Comparison of ENCODE assay signal across 8 cellular contexts in genomic region chr17:58517378-58517927, GRCh38. TPM values are rescaled to one million over a fixed set of nuclear protein-coding genes. Genes with fewer than 3 reads are reported as not detected.
DNase-seq lines count a peak whose midpoint lies in the region; ATAC-seq and TF ChIP-seq lines count a peak whose summit lies in the region.

No MANE protein-coding gene starts in this region.

- peaks cover 47% of the 10 kb centered on the region for H3K36me3 Mint-ChIP-seq in Calu3 (ENCODE audit: insufficient read depth, unreplicated experiment)
- H3K36me3 Mint-ChIP-seq in dendritic cell treated with granulocyte-macrophage colony-stimulating factor and Interleukin-4, amounts not matched to agents 40 ng/mL and 50 ng/mL, for 4 days (ENCODE audit: low read depth) = peaks cover 53% of the 10 kb centered on the region

- peaks cover 31% of the 10 kb centered on the region for H3K79me2 ChIP-seq in neural cell (replicated peaks; ENCODE audit: insufficient read depth, low read length)

- no peak for TF ChIP-seq RAD21 in neural cell (conservative IDR thresholded peaks at IDR 0.05)

- peak overlapping the region; percentile 89 for H3K9ac ChIP-seq in neural cell (ENCODE audit: low read length)

- TF ChIP-seq EP300 in neural cell (conservative IDR thresholded peaks at IDR 0.05; ENCODE audit: poor library complexity, severe bottlenecking) = no peak

- CTCF ChIA-PET in Calu3 (lab: Charles Lee) = interaction anchor here (0.7 to 1.7 kb wide), 2 partner anchors 115 to 487 kb away, joined by 3 to 7 read pairs; no protein-coding TSS in a partner anchor

- H3K4me3 Mint-ChIP-seq in Calu3 (ENCODE audit: low read depth, unreplicated experiment) = peak overlapping the region; percentile 85
- H3K4me3 Mint-ChIP-seq in dendritic cell treated with granulocyte-macrophage colony-stimulating factor and Interleukin-4, amounts not matched to agents 40 ng/mL and 50 ng/mL, for 4 days = peak overlapping the region; percentile 85

- no peaks in the 10 kb centered on the region for H4K20me1 ChIP-seq in neural cell (ENCODE audit: insufficient read depth)

- H3K27me3 Mint-ChIP-seq in Calu3 (ENCODE audit: unreplicated experiment) = no peaks in the 10 kb centered on the region
- H3K27me3 Mint-ChIP-seq in dendritic cell treated with granulocyte-macrophage colony-stimulating factor and Interleukin-4, amounts not matched to agents 40 ng/mL and 50 ng/mL, for 4 days = peaks cover 7% of the 10 kb centered on the region

- peak overlapping the region; percentile 54 for H2AFZ ChIP-seq in neural cell (ENCODE audit: low read depth, low read length)

- H3K4me2 ChIP-seq in neural cell (ENCODE audit: low read length) = peak overlapping the region; percentile 91

- TF ChIP-seq CTCF in Calu3 (IDR thresholded peaks at IDR 0.05; ENCODE audit: unreplicated experiment) = no peak
- TF ChIP-seq CTCF in neural cell (IDR thresholded peaks at IDR 0.05; ENCODE audit: poor library complexity, severe bottlenecking) = no peak

- peak overlapping the region; percentile 88 for H3K27ac Mint-ChIP-seq in Calu3 (ENCODE audit: unreplicated experiment)
- H3K27ac Mint-ChIP-seq in dendritic cell treated with granulocyte-macrophage colony-stimulating factor and Interleukin-4, amounts not matched to agents 40 ng/mL and 50 ng/mL, for 4 days = peak overlapping the region; percentile 97

- no peaks in the 10 kb centered on the region for H3F3A ChIP-seq in neural cell (ENCODE audit: insufficient read depth, low read length, poor library complexity, severe bottlenecking)

- intact Hi-C loops in Calu3 (cut with micrococcal nuclease; ENCODE audit: unreplicated experiment) = loop anchor here (5.0 kb wide), 2 partner anchors 115 to 195 kb away; no protein-coding TSS in a partner anchor
- intact Hi-C loops in dendritic cell treated with granulocyte-macrophage colony-stimulating factor and Interleukin-4, amounts not matched to agents 40 ng/mL and 50 ng/mL, for 4 days (cut with micrococcal nuclease) = no loop called here

- H3K27me3 ChIP-seq in neural cell (ENCODE audit: insufficient read depth, low read depth, low read length) = no peaks in the 10 kb centered on the region

- no peak for ATAC-seq in GM21381 (IDR thresholded peaks at IDR 0.05; ENCODE audit: unreplicated experiment)

- no peaks in the 10 kb centered on the region for H3K9me2 ChIP-seq in neural cell (ENCODE audit: insufficient read depth, low read length)

- peak overlapping the region; percentile 85 for H3K4me3 ChIP-seq in Jurkat, Clone E6-1 (ENCODE audit: low read length)
- peak overlapping the region; percentile 93 for H3K4me3 ChIP-seq in neural cell (ENCODE audit: low read length)

- DNase-seq in Calu3 (no peak), H4 (ENCODE audit: low spot score) (no peak), SKM-1 (lab: John Stamatoyannopoulos, UW; ENCODE audit: unreplicated experiment) (no peak), NCI-H748 treated with DMSO at 0.1 percent for 48 hours (lab: John Stamatoyannopoulos, UW) (no peak)
- no peak for DNase-seq in Jurkat, Clone E6-1 (ENCODE audit: low read depth, low spot score)

- no peaks in the 10 kb centered on the region for H3K9me3 Mint-ChIP-seq in Calu3 (ENCODE audit: low read depth, unreplicated experiment)
- H3K9me3 Mint-ChIP-seq in dendritic cell treated with granulocyte-macrophage colony-stimulating factor and Interleukin-4, amounts not matched to agents 40 ng/mL and 50 ng/mL, for 4 days = no peaks in the 10 kb centered on the region

- H3K4me1 Mint-ChIP-seq in Calu3 (ENCODE audit: low read depth, unreplicated experiment) = peaks cover 31% of the 10 kb centered on the region
- H3K4me1 Mint-ChIP-seq in dendritic cell treated with granulocyte-macrophage colony-stimulating factor and Interleukin-4, amounts not matched to agents 40 ng/mL and 50 ng/mL, for 4 days (ENCODE audit: low read depth) = peaks cover 51% of the 10 kb centered on the region

- no peaks in the 10 kb centered on the region for H3K36me3 ChIP-seq in neural cell (ENCODE audit: insufficient read depth, low read length)

- no peaks in the 10 kb centered on the region for H3K9me3 ChIP-seq in neural cell (ENCODE audit: low read length)

- peak overlapping the region; percentile 82 for H3K27ac ChIP-seq in neural cell (ENCODE audit: low read length)

- no TSS peak for BruUV-seq in Calu3 (replicated peaks; lab: Mats Ljungman, UMichigan)

TF ChIP-seq in neural cell, 6 proteins besides CTCF, POLR2A, EP300 and RAD21:
- TF ChIP-seq POLR2AphosphoS5 (IDR thresholded peaks at IDR 0.05) (peak; percentile 84), MXI1 (conservative IDR thresholded peaks at IDR 0.05; ENCODE audit: poor library complexity, severe bottlenecking) (peak; percentile 50), SMC3 (conservative IDR thresholded peaks at IDR 0.05; ENCODE audit: poor library complexity) (no peak), EZH2 (IDR thresholded peaks at IDR 0.05; ENCODE audit: borderline replicate concordance, insufficient read depth, low read length, poor library complexity, severe bottlenecking) (no peak), TAF1 (IDR thresholded peaks at IDR 0.05; ENCODE audit: low read depth) (no peak)
TF ChIP-seq in neural cell: peak in this region for 2.

RNA-seq across cellular contexts. Expression of gene MTMR4, which starts 3.0 kb away (rescaled TPM):
- total RNA-seq in Calu3 (2022) = 28.2 and 33.5 TPM in 2 replicates
- 26.3 TPM for polyA plus RNA-seq in Jurkat, Clone E6-1 (2012; ENCODE audit: insufficient read depth, insufficient read length)
- 124 and 137 TPM in 2 replicates for polyA plus RNA-seq in neural cell
- polyA minus RNA-seq in neural cell = 214 and 230 TPM in 2 replicates
- total RNA-seq in H4 (2014; rRNA removed; shearing (Covaris generic)) = 31.1 and 43.5 TPM in 2 replicates

RNA-seq across cellular contexts. Expression of gene HSF5, which starts 29.2 kb away (rescaled TPM):
- total RNA-seq in Calu3 (2022) = 0.07 TPM in 1 of 2 replicates, not detected in the other
- polyA plus RNA-seq in Jurkat, Clone E6-1 (2012; ENCODE audit: insufficient read depth, insufficient read length) = not detected
- polyA plus RNA-seq in neural cell = 0.21 and 0.32 TPM in 2 replicates
- 0.46 and 0.49 TPM in 2 replicates for polyA minus RNA-seq in neural cell
- total RNA-seq in H4 (2014; rRNA removed; shearing (Covaris generic)) = not detected in 2 replicates
